Comparison of ENCODE assay signal across 16 cellular contexts in the genomic region with DNA sequence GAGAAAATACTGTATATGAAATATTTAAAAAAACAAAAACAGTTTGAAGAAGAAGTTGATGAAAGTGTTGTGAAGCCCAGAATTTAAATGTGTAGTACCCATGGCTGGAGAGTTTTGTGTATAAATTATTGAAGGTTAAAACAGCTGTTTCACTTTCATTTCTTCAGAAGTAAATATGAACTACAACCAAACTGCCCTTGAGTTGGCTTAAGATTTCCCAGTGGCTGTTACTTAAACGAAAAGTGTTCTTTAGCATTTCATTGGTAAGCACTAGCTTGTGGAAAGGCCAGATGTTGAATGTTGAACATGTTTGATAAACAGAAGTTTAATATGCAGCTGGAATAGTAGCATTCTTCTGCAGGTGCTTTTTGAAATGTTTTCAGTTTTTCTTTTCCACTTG.
A peak's percentile ranks its signal among the peaks of the same experiment; 100 is the strongest.
DNase-seq lines count a peak whose midpoint lies in the region; ATAC-seq, FAIRE-seq and TF ChIP-seq lines count a peak whose summit lies in the region.
"Had no signal": no experiment of that assay in that cellular context is flagged by ENCODE, and none has a peak within 500 bp of the region (broad histone marks: within the 10 kb centered on the region; RNA-seq: fewer than 3 reads in every experiment).

No MANE protein-coding gene starts in this region.

- dilution Hi-C loops in endothelial cell of umbilical vein (cut with MboI; ENCODE audit: extremely low pct_ligation_motif_present, low sequenced_read_pairs), result no loop called here

- no peaks in the 10 kb centered on the region for H3K36me3 ChIP-seq in endothelial cell of umbilical vein (ENCODE audit: control insufficient read depth in 2 of 2, extremely low read depth in 1 of 2, insufficient read depth in 2 of 2, low read length in 2 of 2)
- H3K36me3 ChIP-seq: brain microvascular endothelial cell, ovary, thyroid gland had no signal

- H3K27me3 Mint-ChIP-seq in activated CD4-positive, alpha-beta T cell treated with anti-CD3 and anti-CD28 coated beads for 36 hours, result no peaks in the 10 kb centered on the region

- H3K36me3 Mint-ChIP-seq in activated CD4-positive, alpha-beta T cell treated with anti-CD3 and anti-CD28 coated beads for 36 hours (ENCODE audit: low read depth), result peaks cover 4% of the 10 kb centered on the region

- no peaks in the 10 kb centered on the region for H3K4me1 ChIP-seq in endothelial cell of umbilical vein (ENCODE audit: control insufficient read depth, extremely low read depth, insufficient read depth, low read length)

- CTCF ChIA-PET in activated CD4-positive, alpha-beta T cell treated with anti-CD3 and anti-CD28 coated beads for 36 hours (lab: Charles Lee), result interaction anchor here (1.4 kb wide), 1 partner anchor 13 kb away, joined by 5 read pairs; no protein-coding TSS in a partner anchor
- CTCF ChIA-PET in endothelial cell of umbilical vein (lab: Charles Lee), result no interaction called here

- ATAC-seq in activated CD4-positive, alpha-beta T cell treated with anti-CD3 and anti-CD28 coated beads for 36 hours, result peak; percentile 66
- ATAC-seq in GM18909 (IDR thresholded peaks at IDR 0.05; ENCODE audit: poor library complexity, unreplicated experiment) (no peak), HG02759 (IDR thresholded peaks at IDR 0.05; ENCODE audit: unreplicated experiment) (no peak), HG03159 (IDR thresholded peaks at IDR 0.05; ENCODE audit: unreplicated experiment) (no peak)

- H3K4me3 ChIP-seq in endothelial cell of umbilical vein (replicated peaks in 1 of 3; ENCODE audit: insufficient read depth in 1 of 3, low read depth in 1 of 3, low read length in 3 of 3), result no peak overlapping the region
- H3K4me3 ChIP-seq: ovary, thyroid gland had no signal

- no peak overlapping the region for H3K9ac ChIP-seq in endothelial cell of umbilical vein (replicated peaks; ENCODE audit: extremely low read depth, insufficient read depth, low read length)
- H3K9ac ChIP-seq: SK-N-SH had no signal

- no peak for DNase-seq in activated CD4-positive, alpha-beta T cell treated with anti-CD3 and anti-CD28 coated beads for 36 hours
- DNase-seq in activated CD4-positive, alpha-beta T cell treated with anti-CD3 and anti-CD28 coated beads for 1 hour, result no peak
- peak; percentile 74 for DNase-seq in OCI-M1 (lab: John Stamatoyannopoulos, UW)
- no peak for DNase-seq in endothelial cell of umbilical vein (ENCODE audit: low read depth, low spot score)
- peak; percentile 13 for DNase-seq in renal cortical epithelial cell (ENCODE audit: low read depth)
- DNase-seq: 8988T, brain microvascular endothelial cell, HCEC 1CT, NCI-H1092, NCI-H524 treated with DMSO at 0.1 percent for 48 hours, ovary, SK-N-SH, thyroid gland had no signal

- POLR2A ChIA-PET in activated CD4-positive, alpha-beta T cell treated with anti-CD3 and anti-CD28 coated beads for 36 hours (lab: Charles Lee), result no interaction called here
- POLR2A ChIA-PET in endothelial cell of umbilical vein (lab: Charles Lee), result no interaction called here

- TF ChIP-seq CTCF in endothelial cell of umbilical vein (IDR thresholded peaks at IDR 0.05; ENCODE audit: extremely low read depth in 1 of 2, insufficient read depth in 1 of 2, low read depth in 1 of 2, low read length in 2 of 2), result no peak

- H3K9me3 Mint-ChIP-seq in activated CD4-positive, alpha-beta T cell treated with anti-CD3 and anti-CD28 coated beads for 36 hours (ENCODE audit: low read depth), result no peaks in the 10 kb centered on the region

- H3K4me2 ChIP-seq in endothelial cell of umbilical vein (ENCODE audit: insufficient read depth, low read length), result no peak overlapping the region
- H3K4me2 ChIP-seq: SK-N-SH had no signal

- H3K4me1 Mint-ChIP-seq in activated CD4-positive, alpha-beta T cell treated with anti-CD3 and anti-CD28 coated beads for 36 hours, result peaks cover 72% of the 10 kb centered on the region

- no peak overlapping the region for H2AFZ ChIP-seq in endothelial cell of umbilical vein (ENCODE audit: low read depth, low read length)

- peaks cover 2% of the 10 kb centered on the region for H4K20me1 ChIP-seq in endothelial cell of umbilical vein (replicated peaks; ENCODE audit: control insufficient read depth, extremely low read depth, insufficient read depth, low read length)

- H3K79me2 ChIP-seq in endothelial cell of umbilical vein (ENCODE audit: control insufficient read depth, insufficient read depth, low read length), result no peaks in the 10 kb centered on the region

- peak; percentile 24 for FAIRE-seq in endothelial cell of umbilical vein (lab: Jason Lieb, UNC)

- peak overlapping the region; percentile 70 for H3K27ac Mint-ChIP-seq in activated CD4-positive, alpha-beta T cell treated with anti-CD3 and anti-CD28 coated beads for 36 hours

- no peak for TF ChIP-seq POLR2A in endothelial cell of umbilical vein (IDR thresholded peaks at IDR 0.05; ENCODE audit: low read depth, low read length)

- BruUV-seq in endothelial cell of umbilical vein (replicated peaks; lab: Mats Ljungman, UMichigan), result no TSS peak

- H3K9me3 ChIP-seq in endothelial cell of umbilical vein (replicated peaks; ENCODE audit: control insufficient read depth, insufficient read depth, low read length), result no peaks in the 10 kb centered on the region
- H3K9me3 ChIP-seq: ovary, SK-N-SH, thyroid gland had no signal

- H3K4me3 Mint-ChIP-seq in activated CD4-positive, alpha-beta T cell treated with anti-CD3 and anti-CD28 coated beads for 36 hours, result peak overlapping the region; percentile 57

- H3K27ac ChIP-seq in endothelial cell of umbilical vein (ENCODE audit: insufficient read depth, low read depth, low read length), result no peak overlapping the region
- H3K27ac ChIP-seq: brain microvascular endothelial cell, thyroid gland had no signal

- H3K9me1 ChIP-seq in endothelial cell of umbilical vein (replicated peaks; ENCODE audit: control insufficient read depth, extremely low read depth, insufficient read depth, low read length), result no peaks in the 10 kb centered on the region

- H3K27me3 ChIP-seq in endothelial cell of umbilical vein (ENCODE audit: control insufficient read depth in 2 of 2, insufficient read depth in 2 of 2, low read length in 2 of 2), result peaks cover 0 to 7% of the 10 kb centered on the region in 2 experiments
- H3K27me3 ChIP-seq: brain microvascular endothelial cell, ovary, thyroid gland had no signal

- intact Hi-C loops in activated CD4-positive, alpha-beta T cell treated with anti-CD3 and anti-CD28 coated beads for 36 hours (cut with DNase I, micrococcal nuclease), result no loop called here
- intact Hi-C loops in endothelial cell of umbilical vein (cut with micrococcal nuclease), result no loop called here

TF ChIP-seq in endothelial cell of umbilical vein, 7 proteins besides CTCF, POLR2A, EP300 and RAD21:
- TF ChIP-seq JUN (IDR thresholded peaks at IDR 0.05; ENCODE audit: borderline replicate concordance, insufficient read depth, insufficient read length, low read depth), result no peak
- no peak for TF ChIP-seq EZH2 (IDR thresholded peaks at IDR 0.05; ENCODE audit: borderline replicate concordance, low read depth, low read length, severe bottlenecking)
- TF ChIP-seq POLR2AphosphoS5 (IDR thresholded peaks at IDR 0.05; ENCODE audit: insufficient read depth, low read depth, low read length), result no peak
- TF ChIP-seq, protein P1, sequence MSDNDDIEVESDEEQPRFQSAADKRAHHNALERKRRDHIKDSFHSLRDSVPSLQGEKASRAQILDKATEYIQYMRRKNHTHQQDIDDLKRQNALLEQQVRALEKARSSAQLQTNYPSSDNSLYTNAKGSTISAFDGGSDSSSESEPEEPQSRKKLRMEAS (IDR thresholded peaks at IDR 0.05; ENCODE audit: insufficient read depth, insufficient read length), result no peak
- TF ChIP-seq MYC (IDR thresholded peaks at IDR 0.05; ENCODE audit: low read depth, low read length), result no peak
- no peak for TF ChIP-seq FOS (IDR thresholded peaks at IDR 0.05; ENCODE audit: borderline replicate concordance, insufficient read depth, low read length)
- TF ChIP-seq GATA2 (IDR thresholded peaks at IDR 0.05; ENCODE audit: insufficient read depth, insufficient read length, low read depth, low read length), result no peak

Comparison
In these comparisons a context has a peak if more than half of its experiments do, and no peak if none do; other contexts are left out.
1. DNase-seq: peak in OCI-M1 (single experiment) and renal cortical epithelial cell (single experiment); none in activated CD4-positive, alpha-beta T cell treated with anti-CD3 and anti-CD28 coated beads for 36 hours (single experiment), activated CD4-positive, alpha-beta T cell treated with anti-CD3 and anti-CD28 coated beads for 1 hour (single experiment) and endothelial cell of umbilical vein (single experiment).